22 cellular contexts compared by ENCODE assay signal in genomic region chr15:22959451-22960101, GRCh38. TPM values are rescaled to one million over a fixed set of nuclear protein-coding genes. Genes with fewer than 3 reads are reported as not detected.
DNase-seq lines count a peak whose midpoint lies in the region; ATAC-seq and TF ChIP-seq lines count a peak whose summit lies in the region.
"Had no signal": no experiment of that assay in that cellular context is flagged by ENCODE, and none has a peak within 500 bp of the region (broad histone marks: within the 10 kb centered on the region; RNA-seq: fewer than 3 reads in every experiment).

No MANE protein-coding gene starts in this region.

- no peak for TF ChIP-seq RAD21 in SK-N-SH (IDR thresholded peaks at IDR 0.05; ENCODE audit: low read length)

- H3K4me1 ChIP-seq in BLaER1: peaks cover 100% of the 10 kb centered on the region
- peaks cover 48 to 72% of the 10 kb centered on the region in 2 donors for H3K4me1 ChIP-seq in ascending aorta
- peaks cover 39 to 96% (median 81%) of the 10 kb centered on the region in 6 donors for H3K4me1 ChIP-seq in spleen
- peaks cover 20 to 43% of the 10 kb centered on the region in 2 experiments for H3K4me1 ChIP-seq in SK-N-SH (ENCODE audit: control insufficient read depth in 1 of 2, insufficient read depth in 2 of 2, low read depth in 1 of 2, low read length in 1 of 2)

- H3F3A ChIP-seq in SK-N-SH (replicated peaks; ENCODE audit: insufficient read depth): peaks cover 18% of the 10 kb centered on the region

- peaks cover 2% of the 10 kb centered on the region for H3K27me3 Mint-ChIP-seq in memory B cell
- H3K27me3 Mint-ChIP-seq: activated CD4-positive, alpha-beta T cell treated with anti-CD3 and anti-CD28 coated beads for 36 hours; stimulated activated naive CD8-positive, alpha-beta T cell treated with anti-CD3 and anti-CD28 coated beads, Interleukin-15, amount 100 ng/mL, for 72 hours had no signal

- peaks cover 19% of the 10 kb centered on the region for H3K4me1 Mint-ChIP-seq in memory B cell
- H3K4me1 Mint-ChIP-seq: activated CD4-positive, alpha-beta T cell treated with anti-CD3 and anti-CD28 coated beads for 36 hours had no signal

- TF ChIP-seq POLR2A in spleen (IDR thresholded peaks at IDR 0.05): no peak

- H3K36me3 Mint-ChIP-seq in memory B cell: no peaks in the 10 kb centered on the region
- H3K36me3 Mint-ChIP-seq: mesothelial cell of epicardium, natural killer cell had no signal

- no peak for TF ChIP-seq CTCF in ascending aorta (IDR thresholded peaks at IDR 0.05)
- no peak for TF ChIP-seq CTCF in spleen (IDR thresholded peaks at IDR 0.05 in 8 of 11, conservative IDR thresholded peaks at IDR 0.05 in 3 of 11)
- TF ChIP-seq CTCF in SK-N-SH (IDR thresholded peaks at IDR 0.05): no peak

- peak; percentile 27 for ATAC-seq in memory B cell (ENCODE audit: low read depth)
- ATAC-seq in GM18867 (IDR thresholded peaks at IDR 0.05; ENCODE audit: unreplicated experiment): no peak
- ATAC-seq: activated CD4-positive, alpha-beta T cell treated with anti-CD3 and anti-CD28 coated beads for 36 hours; natural killer cell; right lobe of liver; stimulated activated naive CD8-positive, alpha-beta T cell treated with anti-CD3 and anti-CD28 coated beads, Interleukin-15, amount 100 ng/mL, for 72 hours had no signal

- intact Hi-C loops in ascending aorta (cut with DNase I): loop anchor here (10.0 kb wide), 2 partner anchors 75 to 125 kb away; partner anchors contain the start of genes NIPA2 and TUBGCP5
- intact Hi-C loops in spleen (cut with DNase I; ENCODE audit: low total_unique reads): no loop called here

- H4K20me1 ChIP-seq in BLaER1 (peaks cover 91% of the 10 kb centered on the region), SK-N-SH (ENCODE audit: insufficient read depth) (peaks cover 93% of the 10 kb centered on the region)

- H3K4me2 ChIP-seq in BLaER1 (peak overlapping the region; percentile 98), SK-N-SH (no peak overlapping the region)

- H3K9me3 ChIP-seq in BLaER1 (no peaks in the 10 kb centered on the region), ascending aorta (no peaks in the 10 kb centered on the region), spleen (no peaks in the 10 kb centered on the region), SK-N-SH (no peaks in the 10 kb centered on the region)
- H3K9me3 ChIP-seq: ovary, right lobe of liver had no signal

- TF ChIP-seq EP300 in SK-N-SH (IDR thresholded peaks at IDR 0.05; ENCODE audit: borderline replicate concordance in 1 of 2, low read depth in 1 of 2, low read length in 1 of 2): no peak

- H3K4me3 Mint-ChIP-seq in memory B cell: peak overlapping the region; percentile 14
- H3K4me3 Mint-ChIP-seq: activated CD4-positive, alpha-beta T cell treated with anti-CD3 and anti-CD28 coated beads for 36 hours; activated naive CD4-positive, alpha-beta T cell treated with anti-CD3 and anti-CD28 coated beads for 36 hours; mesothelial cell of epicardium; natural killer cell; stimulated activated naive CD8-positive, alpha-beta T cell treated with anti-CD3 and anti-CD28 coated beads, Interleukin-15, amount 100 ng/mL, for 72 hours had no signal

- H3K27me3 ChIP-seq in BLaER1: no peaks in the 10 kb centered on the region
- H3K27me3 ChIP-seq in ascending aorta: no peaks in the 10 kb centered on the region
- no peaks in the 10 kb centered on the region for H3K27me3 ChIP-seq in spleen (replicated peaks in 1 of 7)
- H3K27me3 ChIP-seq in SK-N-SH (ENCODE audit: insufficient read depth): no peaks in the 10 kb centered on the region
- H3K27me3 ChIP-seq: cardiac muscle cell, ovary, right lobe of liver had no signal

- CTCF ChIA-PET in SK-N-SH (lab: Yijun Ruan, JAX): no interaction called here

- H3K9me2 ChIP-seq in SK-N-SH: no peaks in the 10 kb centered on the region

- H3K27ac Mint-ChIP-seq in memory B cell: no peak overlapping the region
- H3K27ac Mint-ChIP-seq: activated CD4-positive, alpha-beta T cell treated with anti-CD3 and anti-CD28 coated beads for 36 hours; activated naive CD4-positive, alpha-beta T cell treated with anti-CD3 and anti-CD28 coated beads for 36 hours; mesothelial cell of epicardium; natural killer cell; stimulated activated naive CD8-positive, alpha-beta T cell treated with anti-CD3 and anti-CD28 coated beads, Interleukin-15, amount 100 ng/mL, for 72 hours had no signal

- no peaks in the 10 kb centered on the region for H3K9me3 Mint-ChIP-seq in memory B cell
- H3K9me3 Mint-ChIP-seq: activated naive CD4-positive, alpha-beta T cell treated with anti-CD3 and anti-CD28 coated beads for 36 hours; mesothelial cell of epicardium; natural killer cell; stimulated activated naive CD8-positive, alpha-beta T cell treated with anti-CD3 and anti-CD28 coated beads, Interleukin-15, amount 100 ng/mL, for 72 hours had no signal

- peaks cover 98% of the 10 kb centered on the region for H3K79me2 ChIP-seq in SK-N-SH (ENCODE audit: insufficient read depth)

- H3K9ac ChIP-seq in BLaER1: peak overlapping the region; percentile 59
- no peak overlapping the region for H3K9ac ChIP-seq in SK-N-SH

- POLR2A ChIA-PET in SK-N-SH (lab: Yijun Ruan, JAX): no interaction called here

- H3K4me3 ChIP-seq in BLaER1 (peak overlapping the region; percentile 57), ascending aorta (no peak overlapping the region), spleen (no peak overlapping the region), SK-N-SH (ENCODE audit: low read depth in 2 of 2, low read length in 1 of 2) (no peak overlapping the region)
- H3K4me3 ChIP-seq: cardiac muscle cell, ovary, right lobe of liver had no signal

- WGBS in spleen, 5 donors: 59 to 89% (median 81%) methylated on average over 17 to 27 of the region's 27 CpGs
- 96% methylated on average over 13 of the region's 27 CpGs for WGBS in SK-N-SH (ENCODE audit: low lambda C conversion rate)

- no peaks in the 10 kb centered on the region; the same call in 1 of the 2 replicates for H3K36me3 ChIP-seq in BLaER1
- no peaks in the 10 kb centered on the region for H3K36me3 ChIP-seq in ascending aorta
- H3K36me3 ChIP-seq in spleen: no peaks in the 10 kb centered on the region
- H3K36me3 ChIP-seq in SK-N-SH (replicated peaks in 1 of 2; ENCODE audit: control insufficient read depth in 1 of 2, insufficient read depth in 2 of 2, low read length in 1 of 2): no peaks in the 10 kb centered on the region
- H3K36me3 ChIP-seq: cardiac muscle cell, ovary, right lobe of liver had no signal

- DNase-seq in ascending aorta (ENCODE audit: low spot score in 2 of 2): no peak
- DNase-seq in memory B cell (ENCODE audit: low spot score in 2 of 2): no peak
- DNase-seq in spleen: peak; percentile 69
- DNase-seq in NAMALWA (ENCODE audit: low spot score): no peak
- no peak for DNase-seq in SK-N-SH
- DNase-seq in activated CD8-positive, alpha-beta memory T cell treated with anti-CD3 and anti-CD28 coated beads, Interleukin-2, amount 50 U/mL, for 4 hours: no peak
- DNase-seq: activated CD4-positive, alpha-beta T cell treated with anti-CD3 and anti-CD28 coated beads for 36 hours; activated CD8-positive, alpha-beta memory T cell treated with anti-CD3 and anti-CD28 coated beads for 24 hours; activated naive CD4-positive, alpha-beta T cell treated with anti-CD3 and anti-CD28 coated beads for 36 hours; activated T-cell treated with anti-CD3 and anti-CD28 coated beads, Interleukin-2, amount 50 U/mL, for 48 hours; C1 segment of cervical spinal cord; natural killer cell; NCI-H1092 treated with DMSO at 0.1 percent for 48 hours; NCI-H2029; ovary; stimulated activated CD4-positive, alpha-beta T cell treated with anti-CD3 and anti-CD28 coated beads, Interleukin-15, amount 100 ng/mL, for 24 hours; stimulated activated naive CD8-positive, alpha-beta T cell treated with anti-CD3 and anti-CD28 coated beads, Interleukin-15, amount 100 ng/mL, for 72 hours had no signal

- H3K27ac ChIP-seq in BLaER1 (peak overlapping the region; percentile 75), ascending aorta (peak overlapping the region; percentile 84 to 88), spleen (peak overlapping the region in 7 of 8 donors; percentile 20 to 73 (median 40)), SK-N-SH (ENCODE audit: low read depth in 2 of 2, low read length in 1 of 2) (no peak overlapping the region; a peak in 1 of 4 replicates)
- H3K27ac ChIP-seq: cardiac muscle cell, ovary, right lobe of liver had no signal

- H2AFZ ChIP-seq in SK-N-SH (ENCODE audit: low read depth): no peak overlapping the region

TF ChIP-seq in SK-N-SH, 30 proteins besides CTCF, POLR2A, EP300 and RAD21:
- TF ChIP-seq GABPA (IDR thresholded peaks at IDR 0.05; ENCODE audit: low read depth) (no peak), RXRA (IDR thresholded peaks at IDR 0.05; ENCODE audit: borderline replicate concordance, low read depth) (no peak)
- TF ChIP-seq, protein P1, sequence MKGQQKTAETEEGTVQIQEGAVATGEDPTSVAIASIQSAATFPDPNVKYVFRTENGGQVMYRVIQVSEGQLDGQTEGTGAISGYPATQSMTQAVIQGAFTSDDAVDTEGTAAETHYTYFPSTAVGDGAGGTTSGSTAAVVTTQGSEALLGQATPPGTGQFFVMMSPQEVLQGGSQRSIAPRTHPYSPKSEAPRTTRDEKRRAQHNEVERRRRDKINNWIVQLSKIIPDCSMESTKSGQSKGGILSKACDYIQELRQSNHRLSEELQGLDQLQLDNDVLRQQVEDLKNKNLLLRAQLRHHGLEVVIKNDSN (IDR thresholded peaks at IDR 0.05; ENCODE audit: borderline replicate concordance, low read depth): no peak

RNA-seq across cellular contexts. Expression of gene CYFIP1, which starts 20.6 kb away (rescaled TPM):
- total RNA-seq in ascending aorta (94.7 TPM), spleen (100 to 1,000 TPM in 3 of 7 donors, 10 to 100 TPM in 4; 75.2 to 139 (median 90.6) TPM)
- polyA plus RNA-seq in spleen (10 to 100 TPM; 11.5 to 30.3 (median 14.2) TPM), SK-N-SH (2012; rRNA removed) (53.4 and 53.6 TPM in 2 replicates)
- 41.6 and 51.6 TPM in 2 replicates for polyA plus RNA-seq in SK-N-SH (2012; cell fraction: cytosol; rRNA removed)
- 98.1 and 111 TPM in 2 replicates for polyA plus RNA-seq in SK-N-SH (2012; cell fraction: nucleus; rRNA removed)

Comparison
In these comparisons a context has a peak if more than half of its experiments do, and no peak if none do; other contexts are left out.
1. H3K27ac ChIP-seq: peak in BLaER1 (single experiment), ascending aorta (2 of 2) and spleen (7 of 8); none in SK-N-SH (0 of 2).